ENCODE assay signal across 9 cellular contexts in genomic region chr2:108927936-108928659, GRCh38.
DNase-seq lines count a peak whose midpoint lies in the region; ATAC-seq, FAIRE-seq and TF ChIP-seq lines count a peak whose summit lies in the region.
"Had no signal": no experiment of that assay in that cellular context is flagged by ENCODE, and none has a peak within 500 bp of the region (broad histone marks: within the 10 kb centered on the region; RNA-seq: fewer than 3 reads in every experiment).

No MANE protein-coding gene starts in this region.

- no peak for ATAC-seq in GM19328 (IDR thresholded peaks at IDR 0.05; ENCODE audit: unreplicated experiment)

- TF ChIP-seq POLR2A in breast epithelium (IDR thresholded peaks at IDR 0.05), result no peak

- no peak overlapping the region for H3K4me2 ChIP-seq in keratinocyte (ENCODE audit: control insufficient read depth, extremely low read depth, insufficient read depth, low read depth, low read length)
- H3K4me2 ChIP-seq: BLaER1 had no signal

- no peaks in the 10 kb centered on the region for H3K9me1 ChIP-seq in keratinocyte (ENCODE audit: control insufficient read depth, extremely low read depth, insufficient read depth, low read length)

- H3K4me1 ChIP-seq in breast epithelium, result peaks cover 0 to 10% of the 10 kb centered on the region in 2 donors
- peaks cover 11% of the 10 kb centered on the region for H3K4me1 ChIP-seq in keratinocyte (ENCODE audit: control insufficient read depth, extremely low read depth, insufficient read depth, low read length)

- no peak overlapping the region for H3K4me3 ChIP-seq in breast epithelium
- no peak overlapping the region for H3K4me3 ChIP-seq in keratinocyte (ENCODE audit: control insufficient read depth in 2 of 3, extremely low read depth in 1 of 3, insufficient read depth in 2 of 3, low read depth in 1 of 3, low read length in 3 of 3)
- H3K4me3 ChIP-seq: BLaER1 had no signal

- H3K79me2 ChIP-seq in keratinocyte (ENCODE audit: control insufficient read depth, insufficient read depth, low read length), result no peaks in the 10 kb centered on the region

- H3K9me3 ChIP-seq in breast epithelium (no peaks in the 10 kb centered on the region), keratinocyte (ENCODE audit: control insufficient read depth, low read depth, low read length) (no peaks in the 10 kb centered on the region)
- H3K9me3 ChIP-seq: BLaER1 had no signal

- peak; percentile 6 for DNase-seq in DMS153 treated with DMSO at 0.1 percent for 48 hours (lab: John Stamatoyannopoulos, UW; ENCODE audit: unreplicated experiment)
- no peak for DNase-seq in DMS153 (lab: John Stamatoyannopoulos, UW)
- DNase-seq in HTR-8/SVneo (ENCODE audit: insufficient read length, low spot score), result peak; percentile 64
- DNase-seq in SK-N-DZ (ENCODE audit: low spot score), result peak; percentile 60
- DNase-seq in breast epithelium (ENCODE audit: low spot score in 2 of 2), result no peak
- DNase-seq in keratinocyte (ENCODE audit: low read depth, low spot score), result no peak
- peak; percentile 7 for DNase-seq in stimulated activated CD8-positive, alpha-beta memory T cell treated with anti-CD3 and anti-CD28 coated beads, Interleukin-12 subunit alpha, Interleukin-12 subunit beta, amount 100 ng/mL, for 1 hour (ENCODE audit: low read depth)

- no peaks in the 10 kb centered on the region for H3K27me3 ChIP-seq in breast epithelium
- H3K27me3 ChIP-seq in keratinocyte (ENCODE audit: control insufficient read depth, extremely low read depth, insufficient read depth, low read length), result peaks cover 25% of the 10 kb centered on the region
- H3K27me3 ChIP-seq: BLaER1 had no signal

- H4K20me1 ChIP-seq in keratinocyte (ENCODE audit: control insufficient read depth, extremely low read depth, insufficient read depth, low read length), result peaks cover 7% of the 10 kb centered on the region
- H4K20me1 ChIP-seq: BLaER1 had no signal

- dilution Hi-C loops in keratinocyte (cut with MboI; ENCODE audit: extremely low pct_ligation_motif_present, low sequenced_read_pairs), result no loop called here

- intact Hi-C loops in breast epithelium (cut with DNase I; ENCODE audit: low total_unique reads), result no loop called here

- no peak overlapping the region for H3K9ac ChIP-seq in keratinocyte (ENCODE audit: control insufficient read depth, extremely low read depth, insufficient read depth, low read length)
- H3K9ac ChIP-seq: BLaER1 had no signal

- TF ChIP-seq CTCF in breast epithelium (IDR thresholded peaks at IDR 0.05), result peak; percentile 61 to 73 (median 69)
- TF ChIP-seq CTCF in keratinocyte (optimal IDR thresholded peaks at IDR 0.05 in 1 of 3, IDR thresholded peaks at IDR 0.05 in 1 of 3, conservative IDR thresholded peaks at IDR 0.05 in 1 of 3; ENCODE audit: extremely low read depth in 1 of 3, insufficient read depth in 2 of 3, low read length in 3 of 3), result peak in 2 of 3 experiments; percentile 74 to 94

- H3K27ac ChIP-seq in breast epithelium, result no peak overlapping the region
- H3K27ac ChIP-seq in keratinocyte (ENCODE audit: control insufficient read depth, insufficient read depth, low read length), result no peak overlapping the region
- H3K27ac ChIP-seq: BLaER1 had no signal

- H3K36me3 ChIP-seq in breast epithelium (no peaks in the 10 kb centered on the region), keratinocyte (ENCODE audit: control insufficient read depth in 2 of 2, extremely low read depth in 1 of 2, insufficient read depth in 2 of 2, low read length in 2 of 2) (no peaks in the 10 kb centered on the region)
- H3K36me3 ChIP-seq: BLaER1 had no signal

- FAIRE-seq in HTR-8/SVneo (lab: Jason Lieb, UNC) (peak; percentile 79), keratinocyte (lab: Jason Lieb, UNC) (peak; percentile 79)

- no peak overlapping the region for H2AFZ ChIP-seq in keratinocyte (ENCODE audit: control insufficient read depth, low read length)

Comparison
In these comparisons a context has a peak if more than half of its experiments do, and no peak if none do; other contexts are left out.
1. DNase-seq: peak in DMS153 treated with DMSO at 0.1 percent for 48 hours (single experiment), HTR-8/SVneo (single experiment), SK-N-DZ (single experiment) and stimulated activated CD8-positive, alpha-beta memory T cell treated with anti-CD3 and anti-CD28 coated beads, Interleukin-12 subunit alpha, Interleukin-12 subunit beta, amount 100 ng/mL, for 1 hour (single experiment); none in DMS153 (single experiment), breast epithelium (0 of 2) and keratinocyte (single experiment).